11 cellular contexts compared by ENCODE assay signal in genomic region chr3:42515391-42515916, GRCh38. TPM values are rescaled to one million over a fixed set of nuclear protein-coding genes. Genes with fewer than 3 reads are reported as not detected.
DNase-seq lines count a peak whose midpoint lies in the region; ATAC-seq and TF ChIP-seq lines count a peak whose summit lies in the region.
"Had no signal": no experiment of that assay in that cellular context is flagged by ENCODE, and none has a peak within 500 bp of the region (broad histone marks: within the 10 kb centered on the region; RNA-seq: fewer than 3 reads in every experiment).

No MANE protein-coding gene starts in this region.

- H3K4me3 Mint-ChIP-seq in stimulated activated effector memory CD8-positive, alpha-beta T cell treated with anti-CD3 and anti-CD28 coated beads, Interleukin-12 subunit alpha, Interleukin-12 subunit beta, amount 100 ng/mL, for 72 hours: no peak overlapping the region

- intact Hi-C loops in left lung (cut with DNase I): no loop called here

- H3K9me2 ChIP-seq in hepatocyte (replicated peaks; ENCODE audit: insufficient read depth): no peaks in the 10 kb centered on the region

- no peaks in the 10 kb centered on the region for H3K79me2 ChIP-seq in hepatocyte

- ATAC-seq in left lung: no peak
- ATAC-seq in stimulated activated effector memory CD8-positive, alpha-beta T cell treated with anti-CD3 and anti-CD28 coated beads, Interleukin-12 subunit alpha, Interleukin-12 subunit beta, amount 100 ng/mL, for 72 hours: no peak
- ATAC-seq in HG02981 (IDR thresholded peaks at IDR 0.05; ENCODE audit: unreplicated experiment): no peak

- peaks cover 0 to 20% of the 10 kb centered on the region in 2 donors for H3K36me3 ChIP-seq in left lung
- H3K36me3 ChIP-seq in hepatocyte (replicated peaks; ENCODE audit: insufficient read depth, low read depth): no peaks in the 10 kb centered on the region
- H3K36me3 ChIP-seq: SJSA1, WERI-Rb-1 had no signal

- H3K9me3 Mint-ChIP-seq in stimulated activated effector memory CD8-positive, alpha-beta T cell treated with anti-CD3 and anti-CD28 coated beads, Interleukin-12 subunit alpha, Interleukin-12 subunit beta, amount 100 ng/mL, for 72 hours: no peaks in the 10 kb centered on the region

- peak overlapping the region; percentile 11 for H3K27ac Mint-ChIP-seq in stimulated activated effector memory CD8-positive, alpha-beta T cell treated with anti-CD3 and anti-CD28 coated beads, Interleukin-12 subunit alpha, Interleukin-12 subunit beta, amount 100 ng/mL, for 72 hours

- H3K27ac ChIP-seq in coronary artery (peak overlapping the region; percentile 83 to 89), left lung (peak overlapping the region; percentile 33 to 35), hepatocyte (no peak overlapping the region)
- H3K27ac ChIP-seq: SJSA1, WERI-Rb-1 had no signal

- no peaks in the 10 kb centered on the region for H3K36me3 Mint-ChIP-seq in stimulated activated effector memory CD8-positive, alpha-beta T cell treated with anti-CD3 and anti-CD28 coated beads, Interleukin-12 subunit alpha, Interleukin-12 subunit beta, amount 100 ng/mL, for 72 hours

- DNase-seq in G401 (ENCODE audit: low spot score) (peak; percentile 69), coronary artery (ENCODE audit: low spot score) (peak; percentile 89), left lung (no peak), NCI-H446 treated with DMSO at 0.1 percent for 48 hours (lab: John Stamatoyannopoulos, UW) (no peak), hepatocyte (ENCODE audit: low spot score) (no peak)
- DNase-seq in stimulated activated effector memory CD8-positive, alpha-beta T cell treated with anti-CD3 and anti-CD28 coated beads, Interleukin-12 subunit alpha, Interleukin-12 subunit beta, amount 100 ng/mL, for 72 hours (ENCODE audit: low spot score in 2 of 2): no peak
- DNase-seq in activated CD4-positive, alpha-beta T cell treated with anti-CD3 and anti-CD28 coated beads, Interleukin-2, amount 50 U/mL, for 4 hours: no peak
- DNase-seq: NCI-H1092 treated with DMSO at 0.1 percent for 48 hours, WERI-Rb-1 had no signal

- WGBS in hepatocyte (ENCODE audit: low lambda C conversion rate, missing lambda C conversion rate): 93% methylated on average over 11 of the region's 12 CpGs

- no peak overlapping the region for H2AFZ ChIP-seq in hepatocyte

- H3K4me3 ChIP-seq in coronary artery: no peak overlapping the region
- H3K4me3 ChIP-seq in left lung: no peak overlapping the region
- H3K4me3 ChIP-seq in hepatocyte: no peak overlapping the region
- H3K4me3 ChIP-seq: SJSA1 had no signal

- H3K27me3 ChIP-seq in left lung: no peaks in the 10 kb centered on the region
- H3K27me3 ChIP-seq in hepatocyte: no peaks in the 10 kb centered on the region
- H3K27me3 ChIP-seq: SJSA1 had no signal

- no peaks in the 10 kb centered on the region for H4K20me1 ChIP-seq in hepatocyte (ENCODE audit: insufficient read depth, poor library complexity, severe bottlenecking)

- H3K9me3 ChIP-seq in left lung (no peaks in the 10 kb centered on the region), hepatocyte (ENCODE audit: low read depth) (no peaks in the 10 kb centered on the region)
- H3K9me3 ChIP-seq: SJSA1 had no signal

- peaks cover 17% of the 10 kb centered on the region for H3K4me1 Mint-ChIP-seq in stimulated activated effector memory CD8-positive, alpha-beta T cell treated with anti-CD3 and anti-CD28 coated beads, Interleukin-12 subunit alpha, Interleukin-12 subunit beta, amount 100 ng/mL, for 72 hours

- in situ Hi-C loops in G401 (cut with HindIII; ENCODE audit: low sequenced_read_pairs): no loop called here

- H3K4me1 ChIP-seq in left lung: peaks cover 0 to 47% of the 10 kb centered on the region in 2 donors
- peaks cover 16% of the 10 kb centered on the region for H3K4me1 ChIP-seq in hepatocyte (ENCODE audit: insufficient read depth)
- H3K4me1 ChIP-seq: SJSA1 had no signal

- TF ChIP-seq CTCF in coronary artery (IDR thresholded peaks at IDR 0.05) (no peak), left lung (IDR thresholded peaks at IDR 0.05) (no peak), hepatocyte (IDR thresholded peaks at IDR 0.05; ENCODE audit: poor library complexity) (no peak)

- no peak overlapping the region for H3K4me2 ChIP-seq in hepatocyte

RNA-seq across cellular contexts. Expression of gene VIPR1, which starts 13.0 kb away (rescaled TPM):
- 0.14 TPM in 1 of 2 replicates, not detected in the other for total RNA-seq in G401 (2014; rRNA removed; shearing (Covaris generic))
- total RNA-seq in left lung: 10 to 100 TPM; 60.7 to 82.5 TPM
- 12.2 and 19.2 TPM in 2 replicates for total RNA-seq in hepatocyte
- 17.3 and 17.5 TPM in 2 replicates for polyA plus RNA-seq in hepatocyte
- total RNA-seq: SJSA1 had no signal

Comparison
In these comparisons a context has a peak if more than half of its experiments do, and no peak if none do; other contexts are left out.
1. DNase-seq: peak in G401 (single experiment) and coronary artery (single experiment); none in left lung (0 of 2), stimulated activated effector memory CD8-positive, alpha-beta T cell treated with anti-CD3 and anti-CD28 coated beads, Interleukin-12 subunit alpha, Interleukin-12 subunit beta, amount 100 ng/mL, for 72 hours (0 of 2), activated CD4-positive, alpha-beta T cell treated with anti-CD3 and anti-CD28 coated beads, Interleukin-2, amount 50 U/mL, for 4 hours (0 of 2), NCI-H446 treated with DMSO at 0.1 percent for 48 hours (single experiment) and hepatocyte (single experiment).
2. RNA of gene VIPR1, which starts 13.0 kb away (total RNA-seq): 60.7 to 82.5 TPM in left lung and 12.2 to 19.2 TPM in hepatocyte; 0.14 TPM in G401; every median in the first group is over 10 times any median in the second.